ENCODE assay signal across 13 cellular contexts in genomic region chr10:11793762-11794479, GRCh38. TPM values are rescaled to one million over a fixed set of nuclear protein-coding genes. Genes with fewer than 3 reads are reported as not detected.
DNase-seq lines count a peak whose midpoint lies in the region; ATAC-seq, FAIRE-seq and TF ChIP-seq lines count a peak whose summit lies in the region.
"Had no signal": no experiment of that assay in that cellular context is flagged by ENCODE, and none has a peak within 500 bp of the region (broad histone marks: within the 10 kb centered on the region; RNA-seq: fewer than 3 reads in every experiment).

No MANE protein-coding gene starts in this region.

- peak overlapping the region; percentile 1 for H2AFZ ChIP-seq in endothelial cell of umbilical vein (ENCODE audit: low read depth, low read length)

- H4K20me1 ChIP-seq in endothelial cell of umbilical vein (replicated peaks; ENCODE audit: control insufficient read depth, extremely low read depth, insufficient read depth, low read length): no peaks in the 10 kb centered on the region

- H3K9me3 ChIP-seq in endothelial cell of umbilical vein (replicated peaks; ENCODE audit: control insufficient read depth, insufficient read depth, low read length): no peaks in the 10 kb centered on the region
- H3K9me3 ChIP-seq: right atrium auricular region had no signal

- intact Hi-C loops in endothelial cell of umbilical vein (cut with micrococcal nuclease): loop anchor here (1.0 to 10.0 kb wide), 3 partner anchors 26 to 401 kb away; partner anchors contain the start of genes CDC123 and NUDT5

- H3K27me3 Mint-ChIP-seq in mesothelial cell of epicardium (ENCODE audit: low read depth): no peaks in the 10 kb centered on the region

- H3K27me3 ChIP-seq in endothelial cell of umbilical vein (ENCODE audit: control insufficient read depth in 2 of 2, insufficient read depth in 2 of 2, low read length in 2 of 2): peaks cover 0 to 4% of the 10 kb centered on the region in 2 experiments
- H3K27me3 ChIP-seq: right atrium auricular region had no signal

- peaks cover 15% of the 10 kb centered on the region for H3K4me1 ChIP-seq in endothelial cell of umbilical vein (ENCODE audit: control insufficient read depth, extremely low read depth, insufficient read depth, low read length)
- H3K4me1 ChIP-seq: right atrium auricular region had no signal

- no peaks in the 10 kb centered on the region for H3K9me1 ChIP-seq in endothelial cell of umbilical vein (replicated peaks; ENCODE audit: control insufficient read depth, extremely low read depth, insufficient read depth, low read length)

- peaks cover 29% of the 10 kb centered on the region for H3K4me1 Mint-ChIP-seq in mesothelial cell of epicardium

- H3K36me3 ChIP-seq in endothelial cell of umbilical vein (ENCODE audit: control insufficient read depth in 2 of 2, extremely low read depth in 1 of 2, insufficient read depth in 2 of 2, low read length in 2 of 2): no peaks in the 10 kb centered on the region
- H3K36me3 ChIP-seq: right atrium auricular region had no signal

- no peak for TF ChIP-seq CTCF in endothelial cell of umbilical vein (IDR thresholded peaks at IDR 0.05; ENCODE audit: extremely low read depth in 1 of 2, insufficient read depth in 1 of 2, low read depth in 1 of 2, low read length in 2 of 2)
- no peak for TF ChIP-seq CTCF in mesothelial cell of epicardium (IDR thresholded peaks at IDR 0.05; ENCODE audit: unreplicated experiment)

- no peak overlapping the region for H3K4me3 ChIP-seq in endothelial cell of umbilical vein (replicated peaks in 1 of 3; ENCODE audit: insufficient read depth in 1 of 3, low read depth in 1 of 3, low read length in 3 of 3)
- H3K4me3 ChIP-seq: lung, right atrium auricular region had no signal

- no peak for TF ChIP-seq POLR2A in endothelial cell of umbilical vein (IDR thresholded peaks at IDR 0.05; ENCODE audit: low read depth, low read length)

- H3K4me2 ChIP-seq in endothelial cell of umbilical vein (ENCODE audit: insufficient read depth, low read length): no peak overlapping the region

- no peaks in the 10 kb centered on the region for H3K36me3 Mint-ChIP-seq in mesothelial cell of epicardium

- H3K4me3 Mint-ChIP-seq in mesothelial cell of epicardium: no peak overlapping the region

- H3K27ac Mint-ChIP-seq in mesothelial cell of epicardium: peak overlapping the region; percentile 50

- ATAC-seq in HG02798 (IDR thresholded peaks at IDR 0.05; ENCODE audit: poor library complexity, unreplicated experiment) (no peak), HG02885 (IDR thresholded peaks at IDR 0.05; ENCODE audit: poor library complexity, unreplicated experiment) (no peak), HG02588 (IDR thresholded peaks at IDR 0.05; ENCODE audit: unreplicated experiment) (no peak)

- H3K9ac ChIP-seq in endothelial cell of umbilical vein (replicated peaks; ENCODE audit: extremely low read depth, insufficient read depth, low read length): no peak overlapping the region

- no peak for FAIRE-seq in endothelial cell of umbilical vein (lab: Jason Lieb, UNC)

- CTCF ChIA-PET in endothelial cell of umbilical vein (lab: Charles Lee): interaction anchor here (1.0 to 3.9 kb wide), 7 partner anchors 8 to 192 kb away, joined by 3 to 80 read pairs (median 21); no protein-coding TSS in a partner anchor

- POLR2A ChIA-PET in endothelial cell of umbilical vein (lab: Charles Lee): interaction anchor here (0.6 kb wide), 1 partner anchor 22 kb away, joined by 4 read pairs; no protein-coding TSS in a partner anchor

- DNase-seq in DMS53 treated with DMSO at 0.1 percent for 48 hours (lab: John Stamatoyannopoulos, UW; ENCODE audit: unreplicated experiment) (peak; percentile 24), NCI-H460 (ENCODE audit: extremely low read depth, low read depth) (peak; percentile 75), endothelial cell of umbilical vein (ENCODE audit: low read depth, low spot score) (no peak), mesothelial cell of epicardium (ENCODE audit: low spot score in 2 of 2, unreplicated experiment in 2 of 2) (no peak), germinal center (ENCODE audit: low spot score) (no peak)
- DNase-seq: activated naive CD4-positive, alpha-beta T cell treated with Interleukin-2 at 50 U/mL for 16 hours; COR-L47; NCI-H1436 treated with DMSO at 0.1 percent for 48 hours had no signal

- dilution Hi-C loops in endothelial cell of umbilical vein (cut with MboI; ENCODE audit: extremely low pct_ligation_motif_present, low sequenced_read_pairs): no loop called here

- no peaks in the 10 kb centered on the region for H3K79me2 ChIP-seq in endothelial cell of umbilical vein (ENCODE audit: control insufficient read depth, insufficient read depth, low read length)

- no TSS peak for BruUV-seq in endothelial cell of umbilical vein (replicated peaks; lab: Mats Ljungman, UMichigan)

- no peak overlapping the region for H3K27ac ChIP-seq in endothelial cell of umbilical vein (ENCODE audit: insufficient read depth, low read depth, low read length)
- H3K27ac ChIP-seq: right atrium auricular region had no signal

- H3K9me3 Mint-ChIP-seq in mesothelial cell of epicardium: no peaks in the 10 kb centered on the region

TF ChIP-seq in endothelial cell of umbilical vein, 7 proteins besides CTCF, POLR2A, EP300 and RAD21:
- TF ChIP-seq GATA2 (IDR thresholded peaks at IDR 0.05; ENCODE audit: insufficient read depth, insufficient read length, low read depth, low read length): no peak
- no peak for TF ChIP-seq POLR2AphosphoS5 (IDR thresholded peaks at IDR 0.05; ENCODE audit: insufficient read depth, low read depth, low read length)
- TF ChIP-seq, protein P1, sequence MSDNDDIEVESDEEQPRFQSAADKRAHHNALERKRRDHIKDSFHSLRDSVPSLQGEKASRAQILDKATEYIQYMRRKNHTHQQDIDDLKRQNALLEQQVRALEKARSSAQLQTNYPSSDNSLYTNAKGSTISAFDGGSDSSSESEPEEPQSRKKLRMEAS (IDR thresholded peaks at IDR 0.05; ENCODE audit: insufficient read depth, insufficient read length): no peak
- no peak for TF ChIP-seq EZH2 (IDR thresholded peaks at IDR 0.05; ENCODE audit: borderline replicate concordance, low read depth, low read length, severe bottlenecking)
- no peak for TF ChIP-seq JUN (IDR thresholded peaks at IDR 0.05; ENCODE audit: borderline replicate concordance, insufficient read depth, insufficient read length, low read depth)
- no peak for TF ChIP-seq FOS (IDR thresholded peaks at IDR 0.05; ENCODE audit: borderline replicate concordance, insufficient read depth, low read length)
- no peak for TF ChIP-seq MYC (IDR thresholded peaks at IDR 0.05; ENCODE audit: low read depth, low read length)

RNA-seq across cellular contexts. Expression of gene PROSER2, which starts 29.2 kb away (rescaled TPM):
- total RNA-seq in NCI-H460 (2014; rRNA removed; shearing (Covaris generic)): 7.2 and 10.3 TPM in 2 replicates
- polyA plus RNA-seq in NCI-H460 (2014; cell fraction: nucleus; rRNA removed): 9.8 and 10.2 TPM in 2 replicates
- total RNA-seq in endothelial cell of umbilical vein (22.6 and 23.5 TPM in 2 replicates), mesothelial cell of epicardium (16.9 to 17.8 TPM (median 17.6 TPM) in 3 replicates)
- 5.9 and 8.1 TPM in 2 replicates for polyA plus RNA-seq in endothelial cell of umbilical vein
- polyA plus RNA-seq in endothelial cell of umbilical vein (2011; cell fraction: cytosol; rRNA removed): 5.3 and 5.8 TPM in 2 replicates
- polyA plus RNA-seq in endothelial cell of umbilical vein (2011; cell fraction: nucleus; rRNA removed): 4.3 and 5.4 TPM in 2 replicates
- polyA plus RNA-seq in endothelial cell of umbilical vein (2012): 10.0 and 13.3 TPM in 2 replicates
- polyA minus RNA-seq in endothelial cell of umbilical vein: 3.7 and 5.5 TPM in 2 replicates
- polyA minus RNA-seq in endothelial cell of umbilical vein (2011; cell fraction: cytosol; rRNA and poly(A)+ RNA removed): 4.0 TPM
- 2.2 and 2.3 TPM in 2 replicates for polyA minus RNA-seq in endothelial cell of umbilical vein (2011; cell fraction: nucleus; rRNA and poly(A)+ RNA removed)

RNA-seq across cellular contexts. Expression of gene ECHDC3, which starts 51.7 kb away (rescaled TPM):
- 15.7 and 20.1 TPM in 2 replicates for total RNA-seq in NCI-H460 (2014; rRNA removed; shearing (Covaris generic))
- polyA plus RNA-seq in NCI-H460 (2014; cell fraction: nucleus; rRNA removed): 45.5 and 61.0 TPM in 2 replicates
- total RNA-seq in endothelial cell of umbilical vein (3.7 and 6.0 TPM in 2 replicates), mesothelial cell of epicardium (5.1 to 8.6 TPM (median 5.7 TPM) in 3 replicates)
- polyA plus RNA-seq in endothelial cell of umbilical vein: 6.1 and 7.3 TPM in 2 replicates
- polyA plus RNA-seq in endothelial cell of umbilical vein (2011; cell fraction: cytosol; rRNA removed): 5.5 and 5.9 TPM in 2 replicates
- 4.3 and 5.0 TPM in 2 replicates for polyA plus RNA-seq in endothelial cell of umbilical vein (2011; cell fraction: nucleus; rRNA removed)
- 6.5 and 7.7 TPM in 2 replicates for polyA plus RNA-seq in endothelial cell of umbilical vein (2012)
- polyA minus RNA-seq in endothelial cell of umbilical vein: 2.3 and 5.2 TPM in 2 replicates
- 3.3 TPM for polyA minus RNA-seq in endothelial cell of umbilical vein (2011; cell fraction: cytosol; rRNA and poly(A)+ RNA removed)
- 2.7 TPM in 2 replicates for polyA minus RNA-seq in endothelial cell of umbilical vein (2011; cell fraction: nucleus; rRNA and poly(A)+ RNA removed)

Comparison
In these comparisons a context has a peak if more than half of its experiments do, and no peak if none do; other contexts are left out.
1. DNase-seq: peak in DMS53 treated with DMSO at 0.1 percent for 48 hours (single experiment) and NCI-H460 (single experiment); none in endothelial cell of umbilical vein (single experiment), mesothelial cell of epicardium (0 of 2) and germinal center (single experiment).